ENCODE assay signal across 31 cellular contexts in the genomic region with DNA sequence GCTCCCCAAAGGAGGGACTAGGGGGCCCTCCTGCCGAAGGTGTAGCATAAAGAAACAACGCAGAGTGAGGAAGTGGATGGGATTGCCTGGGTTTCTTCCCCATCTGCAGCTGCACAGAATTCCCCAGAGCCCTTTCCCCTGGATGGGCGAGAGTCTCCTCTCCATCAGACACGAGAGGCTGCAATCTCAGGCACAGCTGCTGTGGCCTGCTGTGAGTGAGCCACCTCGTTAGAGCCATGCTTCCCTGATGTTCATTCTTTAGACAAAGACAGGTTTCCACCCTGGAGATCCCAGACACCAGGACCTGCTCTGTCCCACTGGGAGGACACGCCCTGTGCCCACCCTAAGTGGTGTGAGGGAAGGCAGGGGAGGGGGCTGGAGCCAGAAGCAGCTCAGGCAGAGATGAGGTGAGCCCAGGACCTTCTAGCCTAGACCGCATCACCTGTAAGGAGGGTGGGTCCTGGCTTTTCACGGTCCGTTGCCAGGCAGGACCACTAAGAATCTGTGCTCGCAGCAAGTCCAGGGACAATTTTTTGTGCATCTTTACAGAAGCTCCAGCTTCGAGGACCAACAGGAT.
DNase-seq lines count a peak whose midpoint lies in the region; ATAC-seq and TF ChIP-seq lines count a peak whose summit lies in the region.
"Had no signal": no experiment of that assay in that cellular context is flagged by ENCODE, and none has a peak within 500 bp of the region (broad histone marks: within the 10 kb centered on the region; RNA-seq: fewer than 3 reads in every experiment).

No MANE protein-coding gene starts in this region.

- H3K4me1 ChIP-seq in BLaER1 treated with 17β-estradiol and CSF1 and Interleukin-3, amounts not matched to agents 10 nM and 100 nM = peaks cover 9 to 72% (median 54%) of the 10 kb centered on the region in 10 experiments; a peak in 19 of 20 replicates
- no peaks in the 10 kb centered on the region for H3K4me1 ChIP-seq in spleen
- H3K4me1 ChIP-seq: ascending aorta, Peyer's patch, psoas muscle had no signal

- 72 to 80% (median 74%) methylated on average over 8 to 11 of the region's 11 CpGs for WGBS in spleen, 5 donors

- peaks cover 0 to 79% (median 0%) of the 10 kb centered on the region in 11 experiments; a peak in 7 of 22 replicates for H3K27me3 ChIP-seq in BLaER1 treated with 17β-estradiol and CSF1 and Interleukin-3, amounts not matched to agents 10 nM and 100 nM
- peaks cover 0 to 3% (median 0%) of the 10 kb centered on the region in 7 donors for H3K27me3 ChIP-seq in spleen (replicated peaks in 1 of 7)
- H3K27me3 ChIP-seq: ascending aorta, Peyer's patch had no signal

- intact Hi-C loops in spleen (cut with DNase I; ENCODE audit: low total_unique reads) = no loop called here

- H3K9me3 Mint-ChIP-seq in stimulated activated naive B cell treated with anti-CD40 and anti-IgM and Interleukin-4, amounts not matched to agents 10 μg/mL and 1 μg/mL and 100 μg/mL, for 72 hours = peaks cover 0 to 2% of the 10 kb centered on the region in 2 donors
- H3K9me3 Mint-ChIP-seq: activated naive CD8-positive, alpha-beta T cell treated with anti-CD3 and anti-CD28 coated beads, Interleukin-2, amount 10 ng/mL, durations not matched to agents 7 days and 5 days had no signal

- peaks cover 0 to 31% (median 0%) of the 10 kb centered on the region in 11 experiments; a peak in 4 of 22 replicates for H4K20me1 ChIP-seq in BLaER1 treated with 17β-estradiol and CSF1 and Interleukin-3, amounts not matched to agents 10 nM and 100 nM

- H3K4me3 ChIP-seq in BLaER1 treated with 17β-estradiol and CSF1 and Interleukin-3, amounts not matched to agents 10 nM and 100 nM = no peak overlapping the region
- H3K4me3 ChIP-seq in spleen = no peak overlapping the region
- H3K4me3 ChIP-seq: ascending aorta, K562, Peyer's patch, psoas muscle had no signal

- peaks cover 0 to 5% (median 0%) of the 10 kb centered on the region in 11 experiments; a peak in 2 of 22 replicates for H3K9me3 ChIP-seq in BLaER1 treated with 17β-estradiol and CSF1 and Interleukin-3, amounts not matched to agents 10 nM and 100 nM (replicated peaks in 1 of 11)
- H3K9me3 ChIP-seq in spleen = no peaks in the 10 kb centered on the region
- H3K9me3 ChIP-seq: ascending aorta, psoas muscle had no signal

- no peaks in the 10 kb centered on the region for H3K4me1 Mint-ChIP-seq in stimulated activated naive B cell treated with anti-CD40 and anti-IgM and Interleukin-4, amounts not matched to agents 10 μg/mL and 1 μg/mL and 100 μg/mL, for 72 hours
- H3K4me1 Mint-ChIP-seq: activated naive CD8-positive, alpha-beta T cell treated with anti-CD3 and anti-CD28 coated beads, Interleukin-2, amount 10 ng/mL, durations not matched to agents 7 days and 5 days; B cell; CD8-positive, alpha-beta memory T cell; memory B cell had no signal

- no peaks in the 10 kb centered on the region for H3K36me3 Mint-ChIP-seq in stimulated activated naive B cell treated with anti-CD40 and anti-IgM and Interleukin-4, amounts not matched to agents 10 μg/mL and 1 μg/mL and 100 μg/mL, for 72 hours
- H3K36me3 Mint-ChIP-seq: activated naive CD8-positive, alpha-beta T cell treated with anti-CD3 and anti-CD28 coated beads, Interleukin-2, amount 10 ng/mL, durations not matched to agents 7 days and 5 days; CD8-positive, alpha-beta memory T cell; memory B cell had no signal

- no peak overlapping the region for H3K27ac Mint-ChIP-seq in stimulated activated naive B cell treated with anti-CD40 and anti-IgM and Interleukin-4, amounts not matched to agents 10 μg/mL and 1 μg/mL and 100 μg/mL, for 72 hours
- H3K27ac Mint-ChIP-seq: activated CD8-positive, alpha-beta T cell treated with anti-CD3 and anti-CD28 coated beads, Interleukin-2, amount 10 ng/mL, durations not matched to agents 7 days and 5 days; activated naive CD8-positive, alpha-beta T cell treated with anti-CD3 and anti-CD28 coated beads, Interleukin-2, amount 10 ng/mL, durations not matched to agents 7 days and 5 days; B cell; CD8-positive, alpha-beta memory T cell; effector memory CD8-positive, alpha-beta T cell; memory B cell had no signal

- TF ChIP-seq CTCF in spleen (IDR thresholded peaks at IDR 0.05 in 8 of 11, conservative IDR thresholded peaks at IDR 0.05 in 3 of 11) = no peak

- peak overlapping the region in 1 of 11 experiments; percentile 44; a peak in 2 of 22 replicates for H3K27ac ChIP-seq in BLaER1 treated with 17β-estradiol and CSF1 and Interleukin-3, amounts not matched to agents 10 nM and 100 nM
- no peak overlapping the region for H3K27ac ChIP-seq in spleen
- H3K27ac ChIP-seq: ascending aorta, Peyer's patch, psoas muscle had no signal

- H3K36me3 ChIP-seq in BLaER1 treated with 17β-estradiol and CSF1 and Interleukin-3, amounts not matched to agents 10 nM and 100 nM = no peaks in the 10 kb centered on the region
- no peaks in the 10 kb centered on the region for H3K36me3 ChIP-seq in spleen
- H3K36me3 ChIP-seq: ascending aorta, Peyer's patch had no signal

- peak overlapping the region in 1 of 11 experiments; percentile 34; a peak in 3 of 22 replicates for H3K9ac ChIP-seq in BLaER1 treated with 17β-estradiol and CSF1 and Interleukin-3, amounts not matched to agents 10 nM and 100 nM

- no peak for TF ChIP-seq POLR2A in spleen (IDR thresholded peaks at IDR 0.05)

- DNase-seq in NCI-H2171 (lab: John Stamatoyannopoulos, UW) (peak; percentile 10), left lobe of liver (ENCODE audit: low spot score) (peak; percentile 30), spleen (peak; percentile 64), DMS 273 treated with DMSO at 0.1 percent for 48 hours (lab: John Stamatoyannopoulos, UW) (no peak)
- DNase-seq in stimulated activated naive B cell treated with anti-CD40 and anti-IgM and Interleukin-4, amounts not matched to agents 10 μg/mL and 1 μg/mL and 100 μg/mL, for 72 hours = no peak
- DNase-seq: ACHN; activated CD8-positive, alpha-beta T cell treated with anti-CD3 and anti-CD28 coated beads, Interleukin-2, amount 10 ng/mL, durations not matched to agents 7 days and 5 days; activated gamma-delta T cell; activated naive CD8-positive, alpha-beta T cell treated with anti-CD3 and anti-CD28 coated beads, Interleukin-2, amount 10 ng/mL, durations not matched to agents 7 days and 5 days; activated T-cell treated with anti-CD3 and anti-CD28 coated beads, Interleukin-2, amount 50 U/mL, for 1 hour; CD8-positive, alpha-beta memory T cell; cortex of kidney; effector memory CD8-positive, alpha-beta T cell; H7; left colon; NCI-H1092 treated with DMSO at 0.1 percent for 48 hours; NCI-H1694 treated with DMSO at 0.1 percent for 48 hours; NCI-H2227 treated with DMSO at 0.1 percent for 48 hours; NCI-H69; psoas muscle; SHP77 treated with DMSO at 0.1 percent for 48 hours; stimulated activated CD4-positive, alpha-beta T cell treated with anti-CD3 and anti-CD28 coated beads, Interleukin-15, amount 100 ng/mL, for 24 hours; stimulated activated CD4-positive, alpha-beta T cell treated with anti-CD3 and anti-CD28 coated beads, Interleukin-4, amount 100 ng/mL, for 4 hours; substantia nigra had no signal

- H3K27me3 Mint-ChIP-seq in stimulated activated naive B cell treated with anti-CD40 and anti-IgM and Interleukin-4, amounts not matched to agents 10 μg/mL and 1 μg/mL and 100 μg/mL, for 72 hours = peaks cover 0 to 10% of the 10 kb centered on the region in 2 donors
- H3K27me3 Mint-ChIP-seq: activated naive CD8-positive, alpha-beta T cell treated with anti-CD3 and anti-CD28 coated beads, Interleukin-2, amount 10 ng/mL, durations not matched to agents 7 days and 5 days; B cell; memory B cell had no signal

- H3K4me2 ChIP-seq in BLaER1 treated with 17β-estradiol and CSF1 and Interleukin-3, amounts not matched to agents 10 nM and 100 nM = peak overlapping the region in 10 of 11 experiments; percentile 4 to 83 (median 72); a peak in 18 of 22 replicates

- no peak for ATAC-seq in left lobe of liver
- ATAC-seq in GM18868 (IDR thresholded peaks at IDR 0.05; ENCODE audit: unreplicated experiment) = no peak
- ATAC-seq in stimulated activated naive B cell treated with anti-CD40 and anti-IgM and Interleukin-4, amounts not matched to agents 10 μg/mL and 1 μg/mL and 100 μg/mL, for 72 hours (replicated peaks) = no peak
- ATAC-seq: activated CD8-positive, alpha-beta T cell treated with anti-CD3 and anti-CD28 coated beads, Interleukin-2, amount 10 ng/mL, durations not matched to agents 7 days and 5 days; effector memory CD8-positive, alpha-beta T cell; K562; left colon; psoas muscle had no signal

- no peak overlapping the region for H3K4me3 Mint-ChIP-seq in stimulated activated naive B cell treated with anti-CD40 and anti-IgM and Interleukin-4, amounts not matched to agents 10 μg/mL and 1 μg/mL and 100 μg/mL, for 72 hours
- H3K4me3 Mint-ChIP-seq: activated CD8-positive, alpha-beta T cell treated with anti-CD3 and anti-CD28 coated beads, Interleukin-2, amount 10 ng/mL, durations not matched to agents 7 days and 5 days; activated naive CD8-positive, alpha-beta T cell treated with anti-CD3 and anti-CD28 coated beads, Interleukin-2, amount 10 ng/mL, durations not matched to agents 7 days and 5 days; B cell; CD8-positive, alpha-beta memory T cell; effector memory CD8-positive, alpha-beta T cell; memory B cell had no signal

Comparison
In these comparisons a context has a peak if more than half of its experiments do, and no peak if none do; other contexts are left out.
1. DNase-seq: peak in NCI-H2171 (single experiment), left lobe of liver (single experiment) and spleen (single experiment); none in DMS 273 treated with DMSO at 0.1 percent for 48 hours (single experiment) and stimulated activated naive B cell treated with anti-CD40 and anti-IgM and Interleukin-4, amounts not matched to agents 10 μg/mL and 1 μg/mL and 100 μg/mL, for 72 hours (single experiment).